Comparison of ENCODE assay signal across 14 cellular contexts in genomic region chr4:7322166-7322991, GRCh38.
DNase-seq lines count a peak whose midpoint lies in the region; ATAC-seq and TF ChIP-seq lines count a peak whose summit lies in the region.
"Had no signal": no experiment of that assay in that cellular context is flagged by ENCODE, and none has a peak within 500 bp of the region (broad histone marks: within the 10 kb centered on the region; RNA-seq: fewer than 3 reads in every experiment).

No MANE protein-coding gene starts in this region.

- H4K20me1 ChIP-seq in hepatocyte (ENCODE audit: insufficient read depth, poor library complexity, severe bottlenecking) (no peaks in the 10 kb centered on the region), GM23248 (ENCODE audit: insufficient read depth) (no peaks in the 10 kb centered on the region), MM.1S (ENCODE audit: insufficient read depth, low read length) (no peaks in the 10 kb centered on the region)

- H3K79me1 ChIP-seq in neuronal stem cell (ENCODE audit: low read depth, low read length): no peaks in the 10 kb centered on the region

- 63% methylated on average over 18 of the region's 18 CpGs for WGBS in hepatocyte (ENCODE audit: low lambda C conversion rate, missing lambda C conversion rate)
- no CpG with 5 or more reads among the region's 18 CpGs for WGBS in neuronal stem cell (ENCODE audit: extremely low coverage in 2 of 2, insufficient read length in 2 of 2, insufficient replicate concordance in 1 of 2), 2 donors
- 60 to 67% methylated on average over 18 of the region's 18 CpGs for WGBS in GM23248 (ENCODE audit: low coverage in 1 of 2, low lambda C conversion rate in 2 of 2, missing lambda C conversion rate in 2 of 2), 2 experiments

- H3K4me1 ChIP-seq in left ventricle myocardium inferior (no peaks in the 10 kb centered on the region), right atrium auricular region (no peaks in the 10 kb centered on the region), hepatocyte (ENCODE audit: insufficient read depth) (no peaks in the 10 kb centered on the region), neuronal stem cell (ENCODE audit: control insufficient read depth in 2 of 2, insufficient read depth in 1 of 2, low read depth in 1 of 2, low read length in 2 of 2) (peaks cover 0 to 19% of the 10 kb centered on the region in 2 donors), GM23248 (ENCODE audit: insufficient read depth) (no peaks in the 10 kb centered on the region), MM.1S (ENCODE audit: low read length) (no peaks in the 10 kb centered on the region)

- H2AFZ ChIP-seq in hepatocyte (no peak overlapping the region), neuronal stem cell (ENCODE audit: low read length) (peak overlapping the region; percentile 27), GM23248 (no peak overlapping the region), MM.1S (ENCODE audit: low read length) (no peak overlapping the region)

- H3K14ac ChIP-seq in neuronal stem cell (ENCODE audit: low read length): peak overlapping the region; percentile 27

- in situ Hi-C loops in GM23248 (cut with MboI): no loop called here

- DNase-seq in left ventricle myocardium inferior: peak; percentile 3
- DNase-seq in right atrium auricular region (ENCODE audit: low spot score): no peak
- peak; percentile 56 for DNase-seq in hepatocyte (ENCODE audit: low spot score)
- DNase-seq in neuronal stem cell (ENCODE audit: low spot score): no peak
- DNase-seq in HPDE6-E6E7 (ENCODE audit: extremely low spot score): no peak
- DNase-seq in GM23248: no peak
- no peak for DNase-seq in MM.1S
- DNase-seq in left lobe of liver (ENCODE audit: low spot score): no peak
- DNase-seq: activated effector memory CD4-positive, alpha-beta T cell treated with Interleukin-2 at 50 U/mL for 16 hours; CD8-positive, alpha-beta T cell; NCI-H1930; NCI-H774; SW 1271; trophoblast cell had no signal

- no peak overlapping the region for H2BK5ac ChIP-seq in neuronal stem cell (ENCODE audit: low read length)

- H2AK5ac ChIP-seq in neuronal stem cell (ENCODE audit: low read depth, low read length): peak overlapping the region; percentile 72

- H3K79me2 ChIP-seq in hepatocyte: no peaks in the 10 kb centered on the region
- no peaks in the 10 kb centered on the region for H3K79me2 ChIP-seq in GM23248 (ENCODE audit: insufficient read depth)
- H3K79me2 ChIP-seq in MM.1S (ENCODE audit: low read length): no peaks in the 10 kb centered on the region

- ATAC-seq in left lobe of liver: no peak
- ATAC-seq: CD8-positive, alpha-beta T cell had no signal

- H3K9ac ChIP-seq in neuronal stem cell (ENCODE audit: low read depth, low read length, poor library complexity): no peak overlapping the region
- H3K9ac ChIP-seq in GM23248: no peak overlapping the region
- no peak overlapping the region for H3K9ac ChIP-seq in MM.1S (ENCODE audit: low read length)

- TF ChIP-seq CTCF in left ventricle myocardium inferior (IDR thresholded peaks at IDR 0.05; ENCODE audit: borderline replicate concordance) (no peak), right atrium auricular region (IDR thresholded peaks at IDR 0.05) (no peak), hepatocyte (IDR thresholded peaks at IDR 0.05; ENCODE audit: poor library complexity) (no peak), MM.1S (IDR thresholded peaks at IDR 0.05; ENCODE audit: low read length) (no peak)

- H3K27me3 ChIP-seq in left ventricle myocardium inferior (ENCODE audit: low read depth): peaks cover 13% of the 10 kb centered on the region
- H3K27me3 ChIP-seq in right atrium auricular region: no peaks in the 10 kb centered on the region
- H3K27me3 ChIP-seq in hepatocyte: no peaks in the 10 kb centered on the region
- H3K27me3 ChIP-seq in neuronal stem cell (ENCODE audit: control insufficient read depth in 3 of 3, insufficient read depth in 3 of 3, low read depth in 1 of 3, low read length in 3 of 3): no peaks in the 10 kb centered on the region
- no peaks in the 10 kb centered on the region for H3K27me3 ChIP-seq in GM23248 (replicated peaks; ENCODE audit: insufficient read depth)
- peaks cover 95% of the 10 kb centered on the region for H3K27me3 ChIP-seq in MM.1S (replicated peaks; ENCODE audit: insufficient read depth, low read length)

- H4K91ac ChIP-seq in neuronal stem cell (ENCODE audit: low read depth, low read length, poor library complexity): peak overlapping the region; percentile 34

- no peak overlapping the region for H3K23ac ChIP-seq in neuronal stem cell (ENCODE audit: low read depth, low read length, poor library complexity)

- H3K36me3 ChIP-seq in left ventricle myocardium inferior (peaks cover 9% of the 10 kb centered on the region), right atrium auricular region (no peaks in the 10 kb centered on the region), hepatocyte (replicated peaks; ENCODE audit: insufficient read depth, low read depth) (no peaks in the 10 kb centered on the region), neuronal stem cell (replicated peaks in 1 of 2; ENCODE audit: control insufficient read depth in 2 of 2, insufficient read depth in 2 of 2, low read length in 2 of 2) (no peaks in the 10 kb centered on the region), GM23248 (ENCODE audit: low read depth) (no peaks in the 10 kb centered on the region), MM.1S (replicated peaks; ENCODE audit: insufficient read depth, low read length) (no peaks in the 10 kb centered on the region)

- no peaks in the 10 kb centered on the region for H3K9me2 ChIP-seq in hepatocyte (replicated peaks; ENCODE audit: insufficient read depth)
- no peaks in the 10 kb centered on the region for H3K9me2 ChIP-seq in GM23248 (ENCODE audit: insufficient read depth)
- no peaks in the 10 kb centered on the region for H3K9me2 ChIP-seq in MM.1S (replicated peaks; ENCODE audit: insufficient read depth, low read length)

- no peak overlapping the region for H3K27ac ChIP-seq in left ventricle myocardium inferior (replicated peaks)
- H3K27ac ChIP-seq in right atrium auricular region: no peak overlapping the region
- no peak overlapping the region for H3K27ac ChIP-seq in hepatocyte
- peak overlapping the region; percentile 46 for H3K27ac ChIP-seq in neuronal stem cell (replicated peaks; ENCODE audit: low read length)
- H3K27ac ChIP-seq in GM23248: no peak overlapping the region
- no peak overlapping the region for H3K27ac ChIP-seq in MM.1S (ENCODE audit: low read length)

- H3F3A ChIP-seq in GM23248 (ENCODE audit: insufficient read depth): no peaks in the 10 kb centered on the region
- H3F3A ChIP-seq in MM.1S (ENCODE audit: insufficient read depth, low read length): no peaks in the 10 kb centered on the region

- H2BK15ac ChIP-seq in neuronal stem cell (ENCODE audit: low read length): peak overlapping the region; percentile 23

- no peak overlapping the region for H3K4ac ChIP-seq in neuronal stem cell (ENCODE audit: low read length)

- H2BK12ac ChIP-seq in neuronal stem cell (ENCODE audit: low read length): peak overlapping the region; percentile 5

- intact Hi-C loops in left ventricle myocardium inferior (cut with micrococcal nuclease): no loop called here

- peak overlapping the region; percentile 40 for H2BK120ac ChIP-seq in neuronal stem cell (ENCODE audit: low read depth, low read length)

- peaks cover 25% of the 10 kb centered on the region for H3K9me3 ChIP-seq in left ventricle myocardium inferior (replicated peaks)
- H3K9me3 ChIP-seq in right atrium auricular region: peaks cover 0 to 24% of the 10 kb centered on the region in 2 donors
- H3K9me3 ChIP-seq in hepatocyte (ENCODE audit: low read depth): no peaks in the 10 kb centered on the region
- H3K9me3 ChIP-seq in neuronal stem cell (replicated peaks in 1 of 2; ENCODE audit: control insufficient read depth in 2 of 2, insufficient read depth in 1 of 2, low read depth in 1 of 2, low read length in 2 of 2): peaks cover 0 to 3% of the 10 kb centered on the region in 2 donors
- H3K9me3 ChIP-seq in GM23248 (ENCODE audit: low read depth): no peaks in the 10 kb centered on the region
- H3K9me3 ChIP-seq in MM.1S (replicated peaks; ENCODE audit: insufficient read depth, low read length): no peaks in the 10 kb centered on the region

- H3K4me2 ChIP-seq in hepatocyte (no peak overlapping the region), neuronal stem cell (ENCODE audit: insufficient read depth, low read length, poor library complexity, severe bottlenecking) (no peak overlapping the region), GM23248 (ENCODE audit: unreplicated experiment) (no peak overlapping the region), MM.1S (ENCODE audit: low read depth, low read length) (no peak overlapping the region)

- H4K8ac ChIP-seq in neuronal stem cell (ENCODE audit: low read depth, low read length): no peak overlapping the region

- H3K4me3 ChIP-seq in left ventricle myocardium inferior: no peak overlapping the region
- H3K4me3 ChIP-seq in right atrium auricular region: no peak overlapping the region
- no peak overlapping the region for H3K4me3 ChIP-seq in hepatocyte
- no peak overlapping the region for H3K4me3 ChIP-seq in neuronal stem cell (ENCODE audit: low read length in 2 of 2)
- H3K4me3 ChIP-seq in GM23248: no peak overlapping the region
- H3K4me3 ChIP-seq in MM.1S (ENCODE audit: low read length): no peak overlapping the region

- peak overlapping the region; percentile 85 for H3K18ac ChIP-seq in neuronal stem cell (ENCODE audit: low read length)

Comparison
In these comparisons a context has a peak if more than half of its experiments do, and no peak if none do; other contexts are left out.
1. DNase-seq: peak in left ventricle myocardium inferior (single experiment) and hepatocyte (single experiment); none in right atrium auricular region (single experiment), neuronal stem cell (single experiment), HPDE6-E6E7 (single experiment), GM23248 (single experiment), MM.1S (single experiment) and left lobe of liver (single experiment).